8 cellular contexts compared by ENCODE assay signal in the genomic region with DNA sequence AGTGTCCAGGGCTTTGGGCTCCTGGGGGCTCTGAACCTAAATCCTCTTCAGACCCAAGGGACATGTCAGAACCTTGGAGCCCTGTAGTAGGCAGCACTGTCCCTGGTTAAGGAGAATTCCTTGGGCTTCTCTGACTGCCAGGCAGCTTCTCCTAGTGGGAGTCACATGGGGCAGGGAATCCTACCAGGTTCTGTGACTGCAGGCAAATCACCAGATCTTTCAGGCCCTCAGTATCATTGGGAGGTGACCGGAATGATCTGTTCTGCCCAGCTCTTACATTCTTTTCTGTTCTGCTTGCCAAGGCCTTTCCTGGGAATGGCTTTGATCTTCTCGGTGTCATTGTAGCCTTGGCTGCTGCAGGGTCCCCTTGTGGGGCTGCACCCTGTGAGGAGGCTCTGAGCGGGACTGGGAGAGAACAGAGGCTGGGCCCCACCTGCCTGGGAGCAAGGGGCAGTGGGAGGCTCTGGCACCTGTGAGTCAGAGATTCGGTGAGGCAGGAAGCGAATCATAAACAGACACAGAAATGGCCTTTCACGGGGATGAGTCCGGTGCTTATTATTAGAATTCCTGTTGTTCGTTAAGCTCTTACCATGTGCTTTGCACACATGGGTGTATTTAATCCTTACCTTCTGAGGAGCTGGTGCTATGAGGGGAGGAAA. TPM values are rescaled to one million over a fixed set of nuclear protein-coding genes. Genes with fewer than 3 reads are reported as not detected.
DNase-seq lines count a peak whose midpoint lies in the region; ATAC-seq and TF ChIP-seq lines count a peak whose summit lies in the region.

No MANE protein-coding gene starts in this region.

- H3K23me2 ChIP-seq in H9 (ENCODE audit: insufficient read length, low read depth, low read length, poor library complexity, severe bottlenecking), result no peaks in the 10 kb centered on the region

- no peaks in the 10 kb centered on the region for H3K4me1 ChIP-seq in H9 (ENCODE audit: insufficient read depth, low read length)
- H3K4me1 ChIP-seq in spleen, result peaks cover 17 to 76% (median 50%) of the 10 kb centered on the region in 6 donors

- H2BK20ac ChIP-seq in H9 (ENCODE audit: low read depth, low read length, poor library complexity, severe bottlenecking), result no peak overlapping the region

- no peak overlapping the region for H2BK5ac ChIP-seq in H9 (ENCODE audit: insufficient read length, low read length)

- intact Hi-C loops in activated CD8-positive, alpha-beta T cell treated with anti-CD3 and anti-CD28 coated beads for 36 hours (cut with micrococcal nuclease), result no loop called here
- intact Hi-C loops in spleen (cut with DNase I; ENCODE audit: low total_unique reads), result no loop called here

- H3K9me3 ChIP-seq in H9 (ENCODE audit: control insufficient read depth, low read depth, low read length) (no peaks in the 10 kb centered on the region), spleen (no peaks in the 10 kb centered on the region)

- TF ChIP-seq CTCF in H9 (conservative IDR thresholded peaks at IDR 0.05), result peak; percentile 31; the same call in 2 of the 3 replicates
- no peak for TF ChIP-seq CTCF in activated CD8-positive, alpha-beta T cell treated with anti-CD3 and anti-CD28 coated beads for 36 hours (IDR thresholded peaks at IDR 0.05)
- TF ChIP-seq CTCF in spleen (IDR thresholded peaks at IDR 0.05 in 8 of 11, conservative IDR thresholded peaks at IDR 0.05 in 3 of 11), result no peak

- POLR2A ChIA-PET in activated CD8-positive, alpha-beta T cell treated with anti-CD3 and anti-CD28 coated beads for 36 hours (lab: Charles Lee), result interaction anchor here (1.0 to 2.1 kb wide), 3 partner anchors 9 to 13 kb away, joined by 4 to 6 read pairs (median 5); no protein-coding TSS in a partner anchor

- no peak overlapping the region for H3K4me2 ChIP-seq in H9 (ENCODE audit: insufficient read depth, insufficient read length, low read length)

- no peak overlapping the region for H3K9ac ChIP-seq in H9 (ENCODE audit: extremely low read depth, insufficient read length, low read length)

- no peak overlapping the region for H4K5ac ChIP-seq in H9 (ENCODE audit: insufficient read length, low read depth, low read length)

- H3K23ac ChIP-seq in H9 (ENCODE audit: insufficient read length, low read depth, low read length), result no peak overlapping the region

- H3K27me3 ChIP-seq in H9 (ENCODE audit: insufficient read depth, low read length), result no peaks in the 10 kb centered on the region
- H3K27me3 ChIP-seq in spleen (replicated peaks in 1 of 7), result no peaks in the 10 kb centered on the region

- TF ChIP-seq POLR2A in spleen (IDR thresholded peaks at IDR 0.05), result no peak

- no peak overlapping the region for H4K8ac ChIP-seq in H9 (replicated peaks; ENCODE audit: insufficient read length, low read depth, low read length)

- no CpG with 5 or more reads among the region's 8 CpGs for WGBS in H9 (ENCODE audit: extremely low coverage, insufficient read length, low lambda C conversion rate)
- WGBS in spleen, 5 donors, result 50 to 72% (median 64%) methylated on average over 8 of the region's 8 CpGs

- DNase-seq in H9, result no peak
- peak; percentile 48 for DNase-seq in activated CD8-positive, alpha-beta T cell treated with anti-CD3 and anti-CD28 coated beads for 36 hours
- DNase-seq in foreskin melanocyte, result peak; percentile 41
- DNase-seq in spleen, result no peak
- no peak for DNase-seq in activated T-cell treated with anti-CD3 and anti-CD28 coated beads for 4 hours
- no peak for DNase-seq in NCI-H128 (lab: John Stamatoyannopoulos, UW; ENCODE audit: unreplicated experiment)

- peaks cover 31 to 51% (median 50%) of the 10 kb centered on the region in 3 experiments; a peak in 6 of 7 replicates for H3K36me3 Mint-ChIP-seq in H9 (ENCODE audit: insufficient read depth in 1 of 3, low read depth in 3 of 3)
- no peaks in the 10 kb centered on the region for H3K36me3 Mint-ChIP-seq in activated CD8-positive, alpha-beta T cell treated with anti-CD3 and anti-CD28 coated beads for 36 hours (ENCODE audit: low read depth)

- no peak overlapping the region for H2BK15ac ChIP-seq in H9 (ENCODE audit: low read depth, low read length)

- H3K27me3 Mint-ChIP-seq in H9 (ENCODE audit: low read depth), result no peaks in the 10 kb centered on the region
- no peaks in the 10 kb centered on the region for H3K27me3 Mint-ChIP-seq in activated CD8-positive, alpha-beta T cell treated with anti-CD3 and anti-CD28 coated beads for 36 hours

- peaks cover 0 to 64% (median 34%) of the 10 kb centered on the region in 6 donors for H3K36me3 ChIP-seq in spleen

- no peak overlapping the region for H2BK120ac ChIP-seq in H9 (ENCODE audit: low read depth, low read length, poor library complexity, severe bottlenecking)

- H2AFZ ChIP-seq in H9 (ENCODE audit: low read length), result no peak overlapping the region

- peaks cover 2% of the 10 kb centered on the region; the same call in 1 of the 2 replicates for H3K79me2 ChIP-seq in H9 (ENCODE audit: insufficient read depth, low read length)

- no peak overlapping the region for H3T11ph ChIP-seq in H9 (ENCODE audit: low read length)

- no peak overlapping the region for H2BK12ac ChIP-seq in H9 (ENCODE audit: insufficient read length, low read depth, low read length)

- peak; percentile 60 for ATAC-seq in activated CD8-positive, alpha-beta T cell treated with anti-CD3 and anti-CD28 coated beads for 36 hours
- ATAC-seq in GM21367 (IDR thresholded peaks at IDR 0.05; ENCODE audit: unreplicated experiment) (no peak), HG03097 (IDR thresholded peaks at IDR 0.05; ENCODE audit: low FRiP score, unreplicated experiment) (no peak)

- H3K27ac Mint-ChIP-seq in H9, result peak overlapping the region in 1 of 3 experiments; percentile 50; a peak in 1 of 7 replicates
- H3K27ac Mint-ChIP-seq in activated CD8-positive, alpha-beta T cell treated with anti-CD3 and anti-CD28 coated beads for 36 hours, result peak overlapping the region; percentile 89

- no peak overlapping the region for H3K18ac ChIP-seq in H9 (ENCODE audit: insufficient read length, low read depth, low read length)

- no peak overlapping the region for H3K4me3 ChIP-seq in spleen

- H3K9me3 Mint-ChIP-seq in H9, result no peaks in the 10 kb centered on the region
- H3K9me3 Mint-ChIP-seq in activated CD8-positive, alpha-beta T cell treated with anti-CD3 and anti-CD28 coated beads for 36 hours, result no peaks in the 10 kb centered on the region

- H4K91ac ChIP-seq in H9 (ENCODE audit: insufficient read length, low read depth, low read length), result no peak overlapping the region

- H3K27ac ChIP-seq in H9 (ENCODE audit: insufficient read length, low read depth, low read length) (no peak overlapping the region), spleen (peak overlapping the region in 5 of 8 donors; percentile 25 to 74 (median 60))

- no peaks in the 10 kb centered on the region for H4K20me1 ChIP-seq in H9 (ENCODE audit: control insufficient read depth, insufficient read depth, insufficient read length)

- no peaks in the 10 kb centered on the region for H3K79me1 ChIP-seq in H9 (ENCODE audit: insufficient read depth, low read depth, low read length, poor library complexity, severe bottlenecking)

- no peak overlapping the region for H3K56ac ChIP-seq in H9 (ENCODE audit: insufficient read length, low read depth, low read length)

- CTCF ChIA-PET in activated CD8-positive, alpha-beta T cell treated with anti-CD3 and anti-CD28 coated beads for 36 hours (lab: Charles Lee), result interaction anchor here (1.1 to 2.7 kb wide), 5 partner anchors 11 to 117 kb away, joined by 3 to 12 read pairs (median 4); no protein-coding TSS in a partner anchor

- H2AK5ac ChIP-seq in H9 (ENCODE audit: insufficient read length, low read length), result no peak overlapping the region

- peaks cover 4 to 5% of the 10 kb centered on the region in 2 experiments; a peak in 2 of 4 replicates for H3K4me1 Mint-ChIP-seq in H9
- H3K4me1 Mint-ChIP-seq in activated CD8-positive, alpha-beta T cell treated with anti-CD3 and anti-CD28 coated beads for 36 hours (ENCODE audit: low read depth), result peaks cover 34% of the 10 kb centered on the region

- no peak overlapping the region for H3K4ac ChIP-seq in H9 (ENCODE audit: low read depth, low read length)

- no peak overlapping the region for H3K14ac ChIP-seq in H9 (ENCODE audit: insufficient read depth, low read length)

- H3K4me3 Mint-ChIP-seq in H9, result no peak overlapping the region
- no peak overlapping the region for H3K4me3 Mint-ChIP-seq in activated CD8-positive, alpha-beta T cell treated with anti-CD3 and anti-CD28 coated beads for 36 hours

RNA-seq across cellular contexts. Expression of gene CEP68, which starts 14.1 kb away (rescaled TPM):
- total RNA-seq in H9 (2021) (18.5 and 20.2 TPM in 2 replicates), spleen (10 to 100 TPM; 16.6 to 26.7 (median 22.2) TPM)
- total RNA-seq in activated CD8-positive, alpha-beta T cell treated with anti-CD3 and anti-CD28 coated beads for 36 hours, result 1 to 10 TPM; 6.0 to 6.3 TPM
- polyA plus RNA-seq in spleen, result 1 to 10 TPM; 5.2 to 7.0 (median 5.7) TPM

RNA-seq across cellular contexts. Expression of gene RAB1A, which starts 59.6 kb away (rescaled TPM):
- total RNA-seq in H9 (2021), result 112 and 119 TPM in 2 replicates
- total RNA-seq in activated CD8-positive, alpha-beta T cell treated with anti-CD3 and anti-CD28 coated beads for 36 hours, result 10 to 100 TPM; 71.8 to 75.8 TPM
- 100 to 1,000 TPM in 2 of 7 donors, 10 to 100 TPM in 5; 83.9 to 101 (median 92.0) TPM for total RNA-seq in spleen
- polyA plus RNA-seq in spleen, result 10 to 100 TPM; 47.7 to 83.0 (median 63.5) TPM

Comparison
In these comparisons a context has a peak if more than half of its experiments do, and no peak if none do; other contexts are left out.
1. DNase-seq: peak in activated CD8-positive, alpha-beta T cell treated with anti-CD3 and anti-CD28 coated beads for 36 hours (single experiment) and foreskin melanocyte (single experiment); none in H9 (single experiment), spleen (single experiment), activated T-cell treated with anti-CD3 and anti-CD28 coated beads for 4 hours (single experiment) and NCI-H128 (single experiment).